ENCODE assay signal across 24 cellular contexts in the genomic region with DNA sequence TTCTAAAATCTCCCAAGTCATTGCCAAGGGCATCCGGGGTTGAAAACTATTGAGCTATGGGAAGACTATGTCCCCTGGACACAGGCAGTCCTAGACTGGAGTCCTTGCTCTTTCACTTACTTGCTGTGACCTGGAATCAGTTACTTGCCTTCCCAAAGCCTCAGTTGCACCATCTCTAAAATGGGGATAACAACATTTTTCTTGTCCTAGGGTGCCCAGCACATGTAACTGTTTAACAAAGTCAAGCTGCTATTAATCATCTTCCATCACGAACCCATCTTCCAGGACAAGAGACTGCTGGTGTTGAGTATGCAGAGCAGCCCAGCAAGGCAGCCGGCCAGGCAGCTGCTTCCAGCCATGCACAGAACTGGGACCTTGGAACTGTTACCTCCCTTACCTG. TPM values are rescaled to one million over a fixed set of nuclear protein-coding genes. Genes with fewer than 3 reads are reported as not detected.
DNase-seq lines count a peak whose midpoint lies in the region; ATAC-seq, FAIRE-seq and TF ChIP-seq lines count a peak whose summit lies in the region.
"Had no signal": no experiment of that assay in that cellular context is flagged by ENCODE, and none has a peak within 500 bp of the region (broad histone marks: within the 10 kb centered on the region; RNA-seq: fewer than 3 reads in every experiment).

No MANE protein-coding gene starts in this region.

- peak overlapping the region; percentile 99 for H3K27ac Mint-ChIP-seq in Caco-2 (ENCODE audit: unreplicated experiment)
- no peak overlapping the region for H3K27ac Mint-ChIP-seq in endothelial cell (ENCODE audit: unreplicated experiment)
- H3K27ac Mint-ChIP-seq: CD4-positive, alpha-beta T cell; CD8-positive, alpha-beta memory T cell; H9 had no signal

- TF ChIP-seq EP300 in K562 (IDR thresholded peaks at IDR 0.05; ENCODE audit: low read length), result no peak

- H4K20me1 ChIP-seq in K562 (replicated peaks; ENCODE audit: control insufficient read depth, insufficient read depth, low read length), result no peaks in the 10 kb centered on the region; the same call in none of the 2 replicates
- no peaks in the 10 kb centered on the region for H4K20me1 ChIP-seq in osteoblast (ENCODE audit: insufficient read depth, low read length)
- H4K20me1 ChIP-seq: BLaER1 treated with 17β-estradiol and CSF1 and Interleukin-3, amounts not matched to agents 10 nM and 100 nM had no signal

- H3K9me3 ChIP-seq in Caco-2 (peaks cover 3% of the 10 kb centered on the region; the same call in 1 of the 2 replicates), K562 (replicated peaks; ENCODE audit: control insufficient read depth, insufficient read depth, low read depth, low read length) (no peaks in the 10 kb centered on the region), osteoblast (ENCODE audit: low read depth, low read length) (no peaks in the 10 kb centered on the region)
- H3K9me3 ChIP-seq: BE2C; BLaER1 treated with 17β-estradiol and CSF1 and Interleukin-3, amounts not matched to agents 10 nM and 100 nM had no signal

- no peak for TF ChIP-seq CTCF in Caco-2 (IDR thresholded peaks at IDR 0.05; ENCODE audit: insufficient read depth in 1 of 2, low read depth in 1 of 2, low read length in 1 of 2, severe bottlenecking in 1 of 2, unreplicated experiment in 1 of 2)
- TF ChIP-seq CTCF in K562 (IDR thresholded peaks at IDR 0.05 in 2 of 3, conservative IDR thresholded peaks at IDR 0.05 in 1 of 3; ENCODE audit: insufficient read depth in 2 of 3, low read depth in 1 of 3, low read length in 3 of 3), result no peak
- TF ChIP-seq CTCF in osteoblast (IDR thresholded peaks at IDR 0.05; ENCODE audit: extremely low read depth, low read depth, low read length), result no peak
- TF ChIP-seq CTCF in endothelial cell (IDR thresholded peaks at IDR 0.05; ENCODE audit: unreplicated experiment), result no peak

- POLR2A ChIA-PET in Caco-2 (lab: Charles Lee) (no interaction called here), K562 (lab: Yijun Ruan, JAX) (interaction anchor here (0.7 kb wide), 1 partner anchor 196 kb away, joined by 4 read pairs; no protein-coding TSS in a partner anchor)

- H3K79me2 ChIP-seq in K562 (ENCODE audit: control insufficient read depth, insufficient read depth, low read length) (no peaks in the 10 kb centered on the region), osteoblast (ENCODE audit: insufficient read depth, low read length) (no peaks in the 10 kb centered on the region)

- H3K36me3 Mint-ChIP-seq in Caco-2 (ENCODE audit: insufficient read depth, unreplicated experiment) (peaks cover 28% of the 10 kb centered on the region), endothelial cell (ENCODE audit: low read depth, unreplicated experiment) (no peaks in the 10 kb centered on the region)
- H3K36me3 Mint-ChIP-seq: CD14-positive monocyte; CD8-positive, alpha-beta memory T cell had no signal

- TF ChIP-seq POLR2A in K562 (conservative IDR thresholded peaks at IDR 0.05), result no peak

- WGBS in K562 (ENCODE audit: insufficient coverage, low coverage, missing lambda C conversion rate), result 0% methylated on average over 3 of the region's 3 CpGs

- H3K36me3 ChIP-seq in Caco-2 (ENCODE audit: control insufficient read depth, insufficient read depth, low read length) (no peaks in the 10 kb centered on the region), K562 (ENCODE audit: control insufficient read depth, insufficient read depth, low read length) (no peaks in the 10 kb centered on the region), osteoblast (ENCODE audit: insufficient read depth, low read length) (no peaks in the 10 kb centered on the region)
- H3K36me3 ChIP-seq: BE2C; BLaER1 treated with 17β-estradiol and CSF1 and Interleukin-3, amounts not matched to agents 10 nM and 100 nM had no signal

- H3K4me2 ChIP-seq in K562 (ENCODE audit: insufficient read depth, low read length) (no peak overlapping the region), osteoblast (ENCODE audit: insufficient read depth, low read length) (no peak overlapping the region)
- H3K4me2 ChIP-seq: A549 had no signal

- no peaks in the 10 kb centered on the region for H3K27me3 ChIP-seq in Caco-2 (replicated peaks; ENCODE audit: control insufficient read depth, insufficient read depth, low read length)
- H3K27me3 ChIP-seq in K562 (ENCODE audit: control insufficient read depth in 2 of 2, insufficient read depth in 2 of 2, low read length in 2 of 2), result peaks cover 34 to 77% of the 10 kb centered on the region in 2 experiments; a peak in 4 of 5 replicates
- H3K27me3 ChIP-seq in osteoblast (ENCODE audit: insufficient read depth, low read length), result peaks cover 32% of the 10 kb centered on the region
- H3K27me3 ChIP-seq: BE2C; BLaER1 treated with 17β-estradiol and CSF1 and Interleukin-3, amounts not matched to agents 10 nM and 100 nM had no signal

- H3K27ac ChIP-seq in K562 (ENCODE audit: extremely low read depth, low read depth, low read length), result no peak overlapping the region
- H3K27ac ChIP-seq in osteoblast (ENCODE audit: low read depth, low read length), result no peak overlapping the region
- H3K27ac ChIP-seq: BLaER1 treated with 17β-estradiol and CSF1 and Interleukin-3, amounts not matched to agents 10 nM and 100 nM; GM23248 had no signal

- DNase-seq in Caco-2 (no peak), HTR-8/SVneo (ENCODE audit: insufficient read length, low spot score) (no peak), K562 (ENCODE audit: extremely low read depth in 1 of 4, low spot score in 3 of 4) (no peak), osteoblast (ENCODE audit: insufficient read length, low spot score, missing footprints) (peak; percentile 59), NCI-H2227 treated with DMSO at 0.1 percent for 48 hours (lab: John Stamatoyannopoulos, UW) (no peak), endothelial cell (ENCODE audit: low spot score) (no peak)
- no peak for DNase-seq in central memory CD4-positive, alpha-beta T cell
- DNase-seq: 8988T; ACHN; AML-193; BE2C; CD4-positive, alpha-beta T cell; CD8-positive, alpha-beta memory T cell; DMS153; DND-41; GDM1; GM23248; H9 had no signal

- H3K4me1 ChIP-seq in Caco-2 (peaks cover 67% of the 10 kb centered on the region), K562 (replicated peaks in 1 of 2; ENCODE audit: control insufficient read depth in 2 of 2, insufficient read depth in 2 of 2, low read length in 2 of 2) (no peaks in the 10 kb centered on the region), osteoblast (ENCODE audit: insufficient read depth, low read length) (peaks cover 10% of the 10 kb centered on the region)

- H3K4me3 Mint-ChIP-seq in Caco-2 (ENCODE audit: unreplicated experiment) (no peak overlapping the region), endothelial cell (ENCODE audit: unreplicated experiment) (no peak overlapping the region)
- H3K4me3 Mint-ChIP-seq: CD14-positive monocyte; CD4-positive, alpha-beta T cell; CD8-positive, alpha-beta memory T cell; H9 had no signal

- H3K9me1 ChIP-seq in K562 (ENCODE audit: control insufficient read depth, insufficient read depth, low read length), result no peaks in the 10 kb centered on the region

- in situ Hi-C loops in K562 (cut with MboI), result no loop called here

- BruUV-seq in Caco-2 (replicated peaks; lab: Mats Ljungman, UMichigan) (no TSS peak), K562 (replicated peaks; lab: Mats Ljungman, UMichigan) (no TSS peak)

- H3K9me3 Mint-ChIP-seq in Caco-2 (ENCODE audit: unreplicated experiment) (peaks cover 8% of the 10 kb centered on the region), endothelial cell (ENCODE audit: unreplicated experiment) (no peaks in the 10 kb centered on the region)
- H3K9me3 Mint-ChIP-seq: CD4-positive, alpha-beta T cell; CD8-positive, alpha-beta memory T cell had no signal

- H3K9ac ChIP-seq in K562 (ENCODE audit: insufficient read depth in 1 of 2, low read depth in 2 of 2, low read length in 2 of 2), result no peak overlapping the region
- H3K9ac ChIP-seq: BLaER1 treated with 17β-estradiol and CSF1 and Interleukin-3, amounts not matched to agents 10 nM and 100 nM; GM23248 had no signal

- no peak overlapping the region for H2AFZ ChIP-seq in K562 (ENCODE audit: low read depth, low read length)
- no peak overlapping the region for H2AFZ ChIP-seq in osteoblast (ENCODE audit: low read length)
- H2AFZ ChIP-seq: GM23248 had no signal

- TF ChIP-seq RAD21 in K562 (CRISPR knock-in tag; conservative IDR thresholded peaks at IDR 0.05 in 1 of 2, IDR thresholded peaks at IDR 0.05 in 1 of 2), result no peak

- FAIRE-seq in HTR-8/SVneo (lab: Jason Lieb, UNC), result peak; percentile 76
- no peak for FAIRE-seq in K562 (lab: Jason Lieb, UNC)
- FAIRE-seq: A549, GM12878, GM19239 had no signal

- H3K4me1 Mint-ChIP-seq in Caco-2 (ENCODE audit: low read depth, unreplicated experiment) (peaks cover 30% of the 10 kb centered on the region), endothelial cell (ENCODE audit: unreplicated experiment) (no peaks in the 10 kb centered on the region)
- H3K4me1 Mint-ChIP-seq: CD14-positive monocyte; CD8-positive, alpha-beta memory T cell had no signal

- CTCF ChIA-PET in Caco-2 (lab: Charles Lee), result no interaction called here
- CTCF ChIA-PET in K562 (lab: Yijun Ruan, JAX; ENCODE audit: low intra/inter-chr PET ratio), result no interaction called here

- ATAC-seq in K562, result no peak
- ATAC-seq: A549, GM12878, HCT116 had no signal

- no peaks in the 10 kb centered on the region for H3K27me3 Mint-ChIP-seq in Caco-2 (ENCODE audit: insufficient read depth, unreplicated experiment)
- H3K27me3 Mint-ChIP-seq in endothelial cell (ENCODE audit: unreplicated experiment), result no peaks in the 10 kb centered on the region

- H3K4me3 ChIP-seq in Caco-2 (ENCODE audit: low read depth, low read length) (no peak overlapping the region), K562 (no peak overlapping the region), osteoblast (ENCODE audit: insufficient read depth, low read length) (no peak overlapping the region)
- H3K4me3 ChIP-seq: A549; BLaER1 treated with 17β-estradiol and CSF1 and Interleukin-3, amounts not matched to agents 10 nM and 100 nM; GM12878; GM23248 had no signal

- intact Hi-C loops in Caco-2 (cut with micrococcal nuclease; ENCODE audit: unreplicated experiment), result no loop called here
- intact Hi-C loops in K562 (cut with micrococcal nuclease), result no loop called here

RNA-seq across cellular contexts. Expression of gene CACNG4, which starts 9.9 kb away (rescaled TPM):
- total RNA-seq in Caco-2 (2022) (10.1 and 12.8 TPM in 2 replicates), K562 (2014; rRNA removed) (not detected in 2 replicates), K562 (2014; rRNA removed; fragmentation: Illumina TruSeq; extraction: Trizol) (not detected in 2 replicates), K562 (2015; rRNA removed; fragmentation: Illumina TruSeq; extraction: Trizol) (not detected in 2 replicates), K562 (2021) (0.07 TPM in 1 of 2 replicates, not detected in the other), osteoblast (not detected in 2 replicates), endothelial cell (ENCODE audit: unreplicated experiment) (0.33 TPM)
- total RNA-seq in K562 (2011; cell fraction: chromatin; rRNA removed; ENCODE audit: low replicate concordance), result not detected in 2 replicates
- total RNA-seq in K562 (2011; cell fraction: nucleolus; rRNA removed), result not detected in 2 replicates
- total RNA-seq in K562 (2011; cell fraction: nucleoplasm; rRNA removed), result not detected in 2 replicates
- polyA plus RNA-seq in K562 (2011; rRNA removed) (not detected in 2 replicates), K562 (2014; fragmentation: Illumina TruSeq; extraction: Trizol) (not detected in 2 replicates), K562 (2014; fragmentation: Nextera tagmentation; extraction: Ambion mirVana) (not detected), K562 (2014; rRNA removed) (not detected in 2 replicates)
- polyA plus RNA-seq in K562 (2011; cell fraction: cytosol; rRNA removed), result not detected in 2 replicates
- polyA plus RNA-seq in K562 (2011; cell fraction: nucleus; rRNA removed), result not detected in 2 replicates
- polyA plus RNA-seq in K562 (2012), result not detected in 2 replicates
- polyA minus RNA-seq in K562 (2011; rRNA and poly(A)+ RNA removed), result not detected in 2 replicates
- polyA minus RNA-seq in K562 (2011; cell fraction: cytosol; rRNA and poly(A)+ RNA removed), result not detected in 2 replicates
- not detected in 2 replicates for polyA minus RNA-seq in K562 (2011; cell fraction: nucleus; rRNA and poly(A)+ RNA removed)
- total RNA-seq: CD4-positive, alpha-beta T cell; CD8-positive, alpha-beta memory T cell; GM23248 had no signal
- polyA plus RNA-seq: CD14-positive monocyte; CD8-positive, alpha-beta memory T cell; GM23248 had no signal
